1 cellular context compared by ENCODE assay signal in the genomic region with DNA sequence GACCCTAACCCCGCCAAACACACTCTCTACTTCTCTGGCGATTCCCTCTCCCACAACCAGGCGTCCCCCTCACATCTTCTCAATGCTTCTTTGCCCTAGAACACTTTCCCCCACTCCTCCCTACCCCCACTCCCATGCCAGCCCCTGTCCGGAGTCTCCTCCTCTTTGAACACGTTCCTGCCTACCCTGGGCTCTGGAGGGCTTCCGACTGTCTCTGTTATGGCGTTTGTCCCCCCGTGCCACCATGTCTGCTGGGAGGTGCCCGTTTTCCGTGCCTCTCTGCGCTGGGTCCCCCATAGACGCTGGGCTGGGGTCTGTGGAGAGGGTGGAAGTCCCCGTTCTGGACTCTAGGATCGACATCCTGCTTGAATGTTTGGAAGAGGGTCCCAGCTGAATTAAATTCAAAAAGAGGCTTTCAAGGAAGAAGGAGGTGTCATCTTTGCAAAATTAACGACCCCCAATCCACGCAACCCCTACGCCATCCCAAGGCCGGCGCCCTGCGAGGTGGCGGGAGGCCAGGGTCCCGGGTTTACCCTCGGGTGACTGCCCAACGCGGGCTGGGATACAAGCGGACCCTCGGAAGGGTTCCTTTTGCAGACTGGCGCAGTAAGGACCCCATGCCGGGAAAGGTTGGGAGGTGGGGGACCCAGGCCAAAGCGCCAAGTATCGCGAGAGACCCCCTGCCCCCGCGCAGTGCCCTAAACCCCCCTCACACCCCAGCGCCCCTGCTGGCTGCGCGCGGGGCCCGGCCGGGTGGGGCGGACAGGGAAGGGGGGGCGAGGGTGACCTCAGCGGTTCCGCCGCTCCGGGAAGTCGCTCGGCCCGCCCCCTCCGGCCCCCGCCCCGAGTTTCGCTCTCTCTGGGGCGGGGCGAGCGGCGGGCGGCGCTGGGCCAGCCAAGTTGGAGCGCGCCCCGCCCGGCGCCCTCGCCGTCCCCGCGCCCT.
A peak's percentile ranks its signal among the peaks of the same experiment; 100 is the strongest.
TF ChIP-seq lines count a peak whose summit lies in the region.

No MANE protein-coding gene starts in this region.

TF ChIP-seq in K562, 482 proteins besides CTCF, POLR2A, EP300 and RAD21 (continued from another document and continues in another):
- TF ChIP-seq, protein P1, sequence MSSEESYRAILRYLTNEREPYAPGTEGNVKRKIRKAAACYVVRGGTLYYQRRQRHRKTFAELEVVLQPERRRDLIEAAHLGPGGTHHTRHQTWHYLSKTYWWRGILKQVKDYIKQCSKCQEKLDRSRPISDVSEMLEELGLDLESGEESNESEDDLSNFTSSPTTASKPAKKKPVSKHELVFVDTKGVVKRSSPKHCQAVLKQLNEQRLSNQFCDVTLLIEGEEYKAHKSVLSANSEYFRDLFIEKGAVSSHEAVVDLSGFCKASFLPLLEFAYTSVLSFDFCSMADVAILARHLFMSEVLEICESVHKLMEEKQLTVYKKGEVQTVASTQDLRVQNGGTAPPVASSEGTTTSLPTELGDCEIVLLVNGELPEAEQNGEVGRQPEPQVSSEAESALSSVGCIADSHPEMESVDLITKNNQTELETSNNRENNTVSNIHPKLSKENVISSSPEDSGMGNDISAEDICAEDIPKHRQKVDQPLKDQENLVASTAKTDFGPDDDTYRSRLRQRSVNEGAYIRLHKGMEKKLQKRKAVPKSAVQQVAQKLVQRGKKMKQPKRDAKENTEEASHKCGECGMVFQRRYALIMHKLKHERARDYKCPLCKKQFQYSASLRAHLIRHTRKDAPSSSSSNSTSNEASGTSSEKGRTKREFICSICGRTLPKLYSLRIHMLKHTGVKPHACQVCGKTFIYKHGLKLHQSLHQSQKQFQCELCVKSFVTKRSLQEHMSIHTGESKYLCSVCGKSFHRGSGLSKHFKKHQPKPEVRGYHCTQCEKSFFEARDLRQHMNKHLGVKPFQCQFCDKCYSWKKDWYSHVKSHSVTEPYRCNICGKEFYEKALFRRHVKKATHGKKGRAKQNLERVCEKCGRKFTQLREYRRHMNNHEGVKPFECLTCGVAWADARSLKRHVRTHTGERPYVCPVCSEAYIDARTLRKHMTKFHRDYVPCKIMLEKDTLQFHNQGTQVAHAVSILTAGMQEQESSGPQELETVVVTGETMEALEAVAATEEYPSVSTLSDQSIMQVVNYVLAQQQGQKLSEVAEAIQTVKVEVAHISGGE (CRISPR knock-in tag; IDR thresholded peaks at IDR 0.05): peak in 1 of 3 experiments; percentile 55; a peak in 1 of 6 replicates
- 0 out of 2 replicates have a peak, but pooled peaks have one; percentile 22 for TF ChIP-seq HDGF (IDR thresholded peaks at IDR 0.05)
- no peak for TF ChIP-seq MCM5 (IDR thresholded peaks at IDR 0.05; ENCODE audit: low read depth)
- TF ChIP-seq SMARCA5 (IDR thresholded peaks at IDR 0.05): no peak
- peak; percentile 58 for TF ChIP-seq ZFX (CRISPR knock-in tag; IDR thresholded peaks at IDR 0.05)
- TF ChIP-seq, protein P2, sequence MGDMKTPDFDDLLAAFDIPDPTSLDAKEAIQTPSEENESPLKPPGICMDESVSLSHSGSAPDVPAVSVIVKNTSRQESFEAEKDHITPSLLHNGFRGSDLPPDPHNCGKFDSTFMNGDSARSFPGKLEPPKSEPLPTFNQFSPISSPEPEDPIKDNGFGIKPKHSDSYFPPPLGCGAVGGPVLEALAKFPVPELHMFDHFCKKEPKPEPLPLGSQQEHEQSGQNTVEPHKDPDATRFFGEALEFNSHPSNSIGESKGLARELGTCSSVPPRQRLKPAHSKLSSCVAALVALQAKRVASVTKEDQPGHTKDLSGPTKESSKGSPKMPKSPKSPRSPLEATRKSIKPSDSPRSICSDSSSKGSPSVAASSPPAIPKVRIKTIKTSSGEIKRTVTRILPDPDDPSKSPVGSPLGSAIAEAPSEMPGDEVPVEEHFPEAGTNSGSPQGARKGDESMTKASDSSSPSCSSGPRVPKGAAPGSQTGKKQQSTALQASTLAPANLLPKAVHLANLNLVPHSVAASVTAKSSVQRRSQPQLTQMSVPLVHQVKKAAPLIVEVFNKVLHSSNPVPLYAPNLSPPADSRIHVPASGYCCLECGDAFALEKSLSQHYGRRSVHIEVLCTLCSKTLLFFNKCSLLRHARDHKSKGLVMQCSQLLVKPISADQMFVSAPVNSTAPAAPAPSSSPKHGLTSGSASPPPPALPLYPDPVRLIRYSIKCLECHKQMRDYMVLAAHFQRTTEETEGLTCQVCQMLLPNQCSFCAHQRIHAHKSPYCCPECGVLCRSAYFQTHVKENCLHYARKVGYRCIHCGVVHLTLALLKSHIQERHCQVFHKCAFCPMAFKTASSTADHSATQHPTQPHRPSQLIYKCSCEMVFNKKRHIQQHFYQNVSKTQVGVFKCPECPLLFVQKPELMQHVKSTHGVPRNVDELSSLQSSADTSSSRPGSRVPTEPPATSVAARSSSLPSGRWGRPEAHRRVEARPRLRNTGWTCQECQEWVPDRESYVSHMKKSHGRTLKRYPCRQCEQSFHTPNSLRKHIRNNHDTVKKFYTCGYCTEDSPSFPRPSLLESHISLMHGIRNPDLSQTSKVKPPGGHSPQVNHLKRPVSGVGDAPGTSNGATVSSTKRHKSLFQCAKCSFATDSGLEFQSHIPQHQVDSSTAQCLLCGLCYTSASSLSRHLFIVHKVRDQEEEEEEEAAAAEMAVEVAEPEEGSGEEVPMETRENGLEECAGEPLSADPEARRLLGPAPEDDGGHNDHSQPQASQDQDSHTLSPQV (IDR thresholded peaks at IDR 0.05): peak; percentile 28; the same call in 1 of the 2 replicates
- 0 out of 2 replicates have a peak, but pooled peaks have one; percentile 36 for TF ChIP-seq RB1 (IDR thresholded peaks at IDR 0.05; ENCODE audit: low read depth)
- peak; percentile 46; the same call in 1 of the 2 replicates for TF ChIP-seq PHF8 (IDR thresholded peaks at IDR 0.05; ENCODE audit: borderline replicate concordance, low read length)
- TF ChIP-seq ZNF766 (CRISPR knock-in tag; conservative IDR thresholded peaks at IDR 0.05): 0 out of 2 replicates have a peak, but pooled peaks have one; percentile 38
- peak in 1 of 2 experiments; percentile 94; a peak in 2 of 4 replicates for TF ChIP-seq KDM4B (IDR thresholded peaks at IDR 0.05; ENCODE audit: borderline replicate concordance in 2 of 2, low read depth in 1 of 2)
- TF ChIP-seq HCFC1 (IDR thresholded peaks at IDR 0.05; ENCODE audit: low read depth, low read length): peak; percentile 37
- TF ChIP-seq, protein P3, sequence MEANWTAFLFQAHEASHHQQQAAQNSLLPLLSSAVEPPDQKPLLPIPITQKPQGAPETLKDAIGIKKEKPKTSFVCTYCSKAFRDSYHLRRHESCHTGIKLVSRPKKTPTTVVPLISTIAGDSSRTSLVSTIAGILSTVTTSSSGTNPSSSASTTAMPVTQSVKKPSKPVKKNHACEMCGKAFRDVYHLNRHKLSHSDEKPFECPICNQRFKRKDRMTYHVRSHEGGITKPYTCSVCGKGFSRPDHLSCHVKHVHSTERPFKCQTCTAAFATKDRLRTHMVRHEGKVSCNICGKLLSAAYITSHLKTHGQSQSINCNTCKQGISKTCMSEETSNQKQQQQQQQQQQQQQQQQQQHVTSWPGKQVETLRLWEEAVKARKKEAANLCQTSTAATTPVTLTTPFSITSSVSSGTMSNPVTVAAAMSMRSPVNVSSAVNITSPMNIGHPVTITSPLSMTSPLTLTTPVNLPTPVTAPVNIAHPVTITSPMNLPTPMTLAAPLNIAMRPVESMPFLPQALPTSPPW (CRISPR knock-in tag; IDR thresholded peaks at IDR 0.05): peak; percentile 99
- TF ChIP-seq TOE1 (IDR thresholded peaks at IDR 0.05; ENCODE audit: borderline replicate concordance): 0 out of 2 replicates have a peak, but pooled peaks have one; percentile 34
- no peak for TF ChIP-seq TOE1 (CRISPR knock-in tag; IDR thresholded peaks at IDR 0.05; ENCODE audit: borderline replicate concordance, low read depth)
- TF ChIP-seq, protein P4, sequence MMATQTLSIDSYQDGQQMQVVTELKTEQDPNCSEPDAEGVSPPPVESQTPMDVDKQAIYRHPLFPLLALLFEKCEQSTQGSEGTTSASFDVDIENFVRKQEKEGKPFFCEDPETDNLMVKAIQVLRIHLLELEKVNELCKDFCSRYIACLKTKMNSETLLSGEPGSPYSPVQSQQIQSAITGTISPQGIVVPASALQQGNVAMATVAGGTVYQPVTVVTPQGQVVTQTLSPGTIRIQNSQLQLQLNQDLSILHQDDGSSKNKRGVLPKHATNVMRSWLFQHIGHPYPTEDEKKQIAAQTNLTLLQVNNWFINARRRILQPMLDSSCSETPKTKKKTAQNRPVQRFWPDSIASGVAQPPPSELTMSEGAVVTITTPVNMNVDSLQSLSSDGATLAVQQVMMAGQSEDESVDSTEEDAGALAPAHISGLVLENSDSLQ (IDR thresholded peaks at IDR 0.05): no peak
- TF ChIP-seq, protein P5, sequence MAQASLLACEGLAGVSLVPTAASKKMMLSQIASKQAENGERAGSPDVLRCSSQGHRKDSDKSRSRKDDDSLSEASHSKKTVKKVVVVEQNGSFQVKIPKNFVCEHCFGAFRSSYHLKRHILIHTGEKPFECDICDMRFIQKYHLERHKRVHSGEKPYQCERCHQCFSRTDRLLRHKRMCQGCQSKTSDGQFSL (CRISPR knock-in tag; IDR thresholded peaks at IDR 0.05): peak; percentile 96
- TF ChIP-seq, protein P5 (tag; IDR thresholded peaks at IDR 0.05): peak in 1 of 2 experiments; percentile 92; a peak in 2 of 4 replicates
- TF ChIP-seq, protein P6, sequence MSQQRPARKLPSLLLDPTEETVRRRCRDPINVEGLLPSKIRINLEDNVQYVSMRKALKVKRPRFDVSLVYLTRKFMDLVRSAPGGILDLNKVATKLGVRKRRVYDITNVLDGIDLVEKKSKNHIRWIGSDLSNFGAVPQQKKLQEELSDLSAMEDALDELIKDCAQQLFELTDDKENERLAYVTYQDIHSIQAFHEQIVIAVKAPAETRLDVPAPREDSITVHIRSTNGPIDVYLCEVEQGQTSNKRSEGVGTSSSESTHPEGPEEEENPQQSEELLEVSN (IDR thresholded peaks at IDR 0.05; ENCODE audit: borderline replicate concordance in 1 of 2, extremely low read depth in 1 of 2, insufficient read depth in 1 of 2, insufficient read length in 1 of 2, low read depth in 1 of 2, low read length in 1 of 2, poor library complexity in 1 of 2, severe bottlenecking in 1 of 2): peak in 1 of 2 experiments; percentile 14
- no peak for TF ChIP-seq ZNF551 (CRISPR knock-in tag; IDR thresholded peaks at IDR 0.05)
- TF ChIP-seq KLF13 (tag; IDR thresholded peaks at IDR 0.05; ENCODE audit: borderline replicate concordance, low read depth): peak; percentile 71
- TF ChIP-seq ATF1 (CRISPR knock-in tag; IDR thresholded peaks at IDR 0.05): no peak
- peak; percentile 15; the same call in 1 of the 2 replicates for TF ChIP-seq ATF1 (tag; IDR thresholded peaks at IDR 0.05)
- peak; percentile 63 for TF ChIP-seq NEUROD1 (IDR thresholded peaks at IDR 0.05; ENCODE audit: borderline replicate concordance, low read depth, low read length, partially characterized antibody)
- TF ChIP-seq NFE2 (IDR thresholded peaks at IDR 0.05; ENCODE audit: low read depth): no peak
- TF ChIP-seq, protein P7, sequence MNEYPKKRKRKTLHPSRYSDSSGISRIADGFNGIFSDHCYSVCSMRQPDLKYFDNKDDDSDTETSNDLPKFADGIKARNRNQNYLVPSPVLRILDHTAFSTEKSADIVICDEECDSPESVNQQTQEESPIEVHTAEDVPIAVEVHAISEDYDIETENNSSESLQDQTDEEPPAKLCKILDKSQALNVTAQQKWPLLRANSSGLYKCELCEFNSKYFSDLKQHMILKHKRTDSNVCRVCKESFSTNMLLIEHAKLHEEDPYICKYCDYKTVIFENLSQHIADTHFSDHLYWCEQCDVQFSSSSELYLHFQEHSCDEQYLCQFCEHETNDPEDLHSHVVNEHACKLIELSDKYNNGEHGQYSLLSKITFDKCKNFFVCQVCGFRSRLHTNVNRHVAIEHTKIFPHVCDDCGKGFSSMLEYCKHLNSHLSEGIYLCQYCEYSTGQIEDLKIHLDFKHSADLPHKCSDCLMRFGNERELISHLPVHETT (CRISPR knock-in tag; conservative IDR thresholded peaks at IDR 0.05 in 1 of 2, IDR thresholded peaks at IDR 0.05 in 1 of 2): peak in 1 of 2 experiments; percentile 95; a peak in 2 of 4 replicates
- no peak for TF ChIP-seq NR1H2 (CRISPR knock-in tag; IDR thresholded peaks at IDR 0.05)
- peak; percentile 99 for TF ChIP-seq ZBTB7A (IDR thresholded peaks at IDR 0.05; ENCODE audit: borderline replicate concordance, control insufficient read depth, low read depth, low read length)
- TF ChIP-seq, protein P8, sequence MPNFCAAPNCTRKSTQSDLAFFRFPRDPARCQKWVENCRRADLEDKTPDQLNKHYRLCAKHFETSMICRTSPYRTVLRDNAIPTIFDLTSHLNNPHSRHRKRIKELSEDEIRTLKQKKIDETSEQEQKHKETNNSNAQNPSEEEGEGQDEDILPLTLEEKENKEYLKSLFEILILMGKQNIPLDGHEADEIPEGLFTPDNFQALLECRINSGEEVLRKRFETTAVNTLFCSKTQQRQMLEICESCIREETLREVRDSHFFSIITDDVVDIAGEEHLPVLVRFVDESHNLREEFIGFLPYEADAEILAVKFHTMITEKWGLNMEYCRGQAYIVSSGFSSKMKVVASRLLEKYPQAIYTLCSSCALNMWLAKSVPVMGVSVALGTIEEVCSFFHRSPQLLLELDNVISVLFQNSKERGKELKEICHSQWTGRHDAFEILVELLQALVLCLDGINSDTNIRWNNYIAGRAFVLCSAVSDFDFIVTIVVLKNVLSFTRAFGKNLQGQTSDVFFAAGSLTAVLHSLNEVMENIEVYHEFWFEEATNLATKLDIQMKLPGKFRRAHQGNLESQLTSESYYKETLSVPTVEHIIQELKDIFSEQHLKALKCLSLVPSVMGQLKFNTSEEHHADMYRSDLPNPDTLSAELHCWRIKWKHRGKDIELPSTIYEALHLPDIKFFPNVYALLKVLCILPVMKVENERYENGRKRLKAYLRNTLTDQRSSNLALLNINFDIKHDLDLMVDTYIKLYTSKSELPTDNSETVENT (CRISPR knock-in tag; IDR thresholded peaks at IDR 0.05): no peak
- no peak for TF ChIP-seq PCBP1 (IDR thresholded peaks at IDR 0.05; ENCODE audit: low read depth, low read length, poor library complexity, severe bottlenecking)
- TF ChIP-seq SIN3A (IDR thresholded peaks at IDR 0.05; ENCODE audit: borderline replicate concordance in 2 of 2, control insufficient read depth in 1 of 2, low read depth in 2 of 2, low read length in 2 of 2): 0 out of 4 replicates have a peak, but pooled peaks of 1 of the 2 experiments have one; percentile 14
- TF ChIP-seq MAZ (CRISPR knock-in tag; conservative IDR thresholded peaks at IDR 0.05 in 1 of 2, IDR thresholded peaks at IDR 0.05 in 1 of 2): peak; percentile 88 to 94
- no peak for TF ChIP-seq ZNF644 (tag; IDR thresholded peaks at IDR 0.05; ENCODE audit: low read depth)
- peak; percentile 40; the same call in 1 of the 2 replicates for TF ChIP-seq GABPA (tag; conservative IDR thresholded peaks at IDR 0.05; ENCODE audit: low read depth)
- TF ChIP-seq, protein P9, sequence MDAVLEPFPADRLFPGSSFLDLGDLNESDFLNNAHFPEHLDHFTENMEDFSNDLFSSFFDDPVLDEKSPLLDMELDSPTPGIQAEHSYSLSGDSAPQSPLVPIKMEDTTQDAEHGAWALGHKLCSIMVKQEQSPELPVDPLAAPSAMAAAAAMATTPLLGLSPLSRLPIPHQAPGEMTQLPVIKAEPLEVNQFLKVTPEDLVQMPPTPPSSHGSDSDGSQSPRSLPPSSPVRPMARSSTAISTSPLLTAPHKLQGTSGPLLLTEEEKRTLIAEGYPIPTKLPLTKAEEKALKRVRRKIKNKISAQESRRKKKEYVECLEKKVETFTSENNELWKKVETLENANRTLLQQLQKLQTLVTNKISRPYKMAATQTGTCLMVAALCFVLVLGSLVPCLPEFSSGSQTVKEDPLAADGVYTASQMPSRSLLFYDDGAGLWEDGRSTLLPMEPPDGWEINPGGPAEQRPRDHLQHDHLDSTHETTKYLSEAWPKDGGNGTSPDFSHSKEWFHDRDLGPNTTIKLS (IDR thresholded peaks at IDR 0.05; ENCODE audit: borderline replicate concordance, low read depth): 0 out of 2 replicates have a peak, but pooled peaks have one; percentile 35
- no peak for TF ChIP-seq SRF (CRISPR knock-in tag; IDR thresholded peaks at IDR 0.05)
- TF ChIP-seq EP400 (IDR thresholded peaks at IDR 0.05): peak; percentile 44
